ENCODE assay signal across 9 cellular contexts in genomic region chr16:67245189-67245585, GRCh38.
DNase-seq lines count a peak whose midpoint lies in the region; ATAC-seq and TF ChIP-seq lines count a peak whose summit lies in the region.
"Had no signal": no experiment of that assay in that cellular context is flagged by ENCODE, and none has a peak within 500 bp of the region (broad histone marks: within the 10 kb centered on the region; RNA-seq: fewer than 3 reads in every experiment).

No MANE protein-coding gene starts in this region.

- no peak overlapping the region for H2AFZ ChIP-seq in ACC112 (ENCODE audit: low read length, unreplicated experiment)
- H2AFZ ChIP-seq in KMS-11 (ENCODE audit: low read depth) = no peak overlapping the region; the same call in 1 of the 2 replicates

- no peak for DNase-seq in central memory CD8-positive, alpha-beta T cell (ENCODE audit: low spot score in 2 of 2)
- DNase-seq in GM20000 (ENCODE audit: low spot score) (no peak), epidermal melanocyte (ENCODE audit: insufficient read length, low spot score) (no peak)
- no peak for DNase-seq in stimulated activated CD4-positive, alpha-beta T cell treated with anti-CD3 and anti-CD28 coated beads, Interleukin-2, amount 100 ng/mL, for 24 hours

- H3K79me2 ChIP-seq in ACC112 (ENCODE audit: control insufficient read depth, insufficient read depth, low read length, unreplicated experiment) (peaks cover 36% of the 10 kb centered on the region), KMS-11 (ENCODE audit: insufficient read depth, low read depth) (no peaks in the 10 kb centered on the region)

- H3K36me3 Mint-ChIP-seq in central memory CD8-positive, alpha-beta T cell (ENCODE audit: insufficient read depth) = peaks cover 2% of the 10 kb centered on the region

- H3K27ac Mint-ChIP-seq in central memory CD8-positive, alpha-beta T cell (ENCODE audit: low read depth) = peak overlapping the region; percentile 97

- H3K4me3 ChIP-seq in ACC112 (ENCODE audit: low read depth, low read length) (peak overlapping the region; percentile 90), KMS-11 (IDR thresholded peaks at IDR 0.05; ENCODE audit: insufficient read depth, low read depth, low read length) (no peak overlapping the region), mucosa of stomach (ENCODE audit: low read length) (peak overlapping the region; percentile 66)

- H3K27ac ChIP-seq in ACC112 (ENCODE audit: low read depth, low read length) = peak overlapping the region; percentile 81
- no peak overlapping the region for H3K27ac ChIP-seq in KMS-11

- H3K4me2 ChIP-seq in KMS-11 = peak overlapping the region; percentile 100

- no peaks in the 10 kb centered on the region for H4K20me1 ChIP-seq in KMS-11 (ENCODE audit: insufficient read depth)

- H3K9me3 Mint-ChIP-seq in central memory CD8-positive, alpha-beta T cell = no peaks in the 10 kb centered on the region

- peak overlapping the region; percentile 91 for H3K4me3 Mint-ChIP-seq in central memory CD8-positive, alpha-beta T cell

- H3K9me3 ChIP-seq in mucosa of stomach (ENCODE audit: control insufficient read depth, low read length) = no peaks in the 10 kb centered on the region
- H3K9me3 ChIP-seq: testis had no signal

- no peaks in the 10 kb centered on the region for H3K27me3 ChIP-seq in ACC112 (ENCODE audit: insufficient read depth, low read length)
- peaks cover 22% of the 10 kb centered on the region for H3K27me3 ChIP-seq in KMS-11 (ENCODE audit: insufficient read depth, low read depth)
- peaks cover 26% of the 10 kb centered on the region for H3K27me3 ChIP-seq in mucosa of stomach (ENCODE audit: control insufficient read depth, insufficient read depth, low read length)
- H3K27me3 ChIP-seq: testis had no signal

- H3K9ac ChIP-seq in KMS-11 (no peak overlapping the region), mucosa of stomach (ENCODE audit: low read length) (peak overlapping the region; percentile 7)

- peaks cover 51% of the 10 kb centered on the region for H3K4me1 Mint-ChIP-seq in central memory CD8-positive, alpha-beta T cell

- no peak for ATAC-seq in central memory CD8-positive, alpha-beta T cell (replicated peaks; ENCODE audit: extremely low read depth, poor library complexity, severe bottlenecking)
- no peak for ATAC-seq in HG02759 (IDR thresholded peaks at IDR 0.05; ENCODE audit: unreplicated experiment)

- no peak for TF ChIP-seq CTCF in KMS-11 (conservative IDR thresholded peaks at IDR 0.05; ENCODE audit: low read depth, low read length)
- TF ChIP-seq CTCF in GM20000 (IDR thresholded peaks at IDR 0.05; ENCODE audit: extremely low read depth, missing control alignments) = no peak

- H3K36me3 ChIP-seq in ACC112 (ENCODE audit: insufficient read depth, low read length) = no peaks in the 10 kb centered on the region
- H3K36me3 ChIP-seq in KMS-11 (ENCODE audit: insufficient read depth) = no peaks in the 10 kb centered on the region
- no peaks in the 10 kb centered on the region for H3K36me3 ChIP-seq in mucosa of stomach (ENCODE audit: control insufficient read depth, insufficient read depth, low read length)

- H3K4me1 ChIP-seq in ACC112 (ENCODE audit: control insufficient read depth, insufficient read depth, low read length, unreplicated experiment) = peaks cover 62% of the 10 kb centered on the region
- H3K4me1 ChIP-seq in KMS-11 (ENCODE audit: low read depth, poor library complexity, severe bottlenecking) = peaks cover 40% of the 10 kb centered on the region
- peaks cover 64% of the 10 kb centered on the region for H3K4me1 ChIP-seq in mucosa of stomach (ENCODE audit: control insufficient read depth, insufficient read depth, low read length)

- H3K27me3 Mint-ChIP-seq in central memory CD8-positive, alpha-beta T cell = peaks cover 10% of the 10 kb centered on the region
